In the genomic region with DNA sequence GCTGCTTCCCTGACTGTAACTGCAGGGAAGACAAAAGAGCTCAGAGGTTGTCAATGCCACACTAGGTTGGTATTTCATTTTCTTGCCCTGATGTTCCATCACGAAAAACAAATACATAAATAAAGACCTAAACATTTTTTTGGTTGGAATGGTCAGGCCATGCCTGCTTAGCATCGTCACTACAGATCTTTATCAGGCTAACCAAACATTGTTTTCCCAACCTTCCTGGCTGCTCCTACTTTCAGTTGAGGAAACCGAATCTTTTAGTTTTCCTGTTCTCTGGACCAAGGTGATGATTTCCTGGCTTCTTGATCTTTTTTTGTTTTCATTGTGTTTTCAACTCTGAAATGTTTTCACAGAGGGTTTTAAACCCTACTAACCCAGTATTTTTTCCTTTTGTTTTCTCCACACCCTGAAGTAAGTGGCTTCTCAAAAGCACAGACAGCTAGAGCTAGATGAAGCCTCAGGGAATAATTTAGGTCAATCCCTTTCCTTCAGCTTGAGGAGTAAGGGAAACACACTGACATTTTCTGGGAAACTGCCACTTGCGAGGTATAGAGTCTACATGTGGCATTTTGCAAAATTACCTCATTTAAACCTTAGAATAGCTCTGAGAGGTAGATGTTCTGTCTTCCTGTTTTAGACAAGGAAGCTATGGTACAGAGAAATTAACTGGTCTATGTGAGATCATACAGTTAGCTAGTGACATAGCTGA, we compare ENCODE assay signal across 26 cellular contexts.
DNase-seq lines count a peak whose midpoint lies in the region; ATAC-seq and TF ChIP-seq lines count a peak whose summit lies in the region.
"Had no signal": no experiment of that assay in that cellular context is flagged by ENCODE, and none has a peak within 500 bp of the region (broad histone marks: within the 10 kb centered on the region; RNA-seq: fewer than 3 reads in every experiment).

No MANE protein-coding gene starts in this region.

- DNase-seq in HFFc6 (peak; percentile 24), adipocyte (ENCODE audit: low read depth) (peak; percentile 62), left lung (no peak), stomach (no peak), amygdala (lab: John Stamatoyannopoulos, UW) (no peak), HPDE6-E6E7 (ENCODE audit: extremely low spot score) (no peak), colonic mucosa (no peak), sciatic nerve (ENCODE audit: low spot score) (no peak)
- DNase-seq: activated CD4-positive, alpha-beta T cell treated with anti-CD3 and anti-CD28 coated beads for 1 hour; AML-193; brain microvascular endothelial cell; foreskin melanocyte; midbrain; MM.1S; NCI-H1694 treated with DMSO at 0.1 percent for 48 hours; NCI-H2227 treated with DMSO at 0.1 percent for 48 hours; NCI-H774; Right ventricle myocardium superior; stimulated activated CD4-positive, alpha-beta T cell treated with anti-CD3 and anti-CD28 coated beads, Interleukin-4, amount 100 ng/mL, for 24 hours; upper lobe of left lung had no signal

- ATAC-seq in left lung: peak; percentile 22
- ATAC-seq in sciatic nerve: no peak
- ATAC-seq: activated naive CD4-positive, alpha-beta T cell treated with anti-CD3 and anti-CD28 coated beads, Interleukin-2, amount 50 U/mL, for 72 hours had no signal

- no peaks in the 10 kb centered on the region for H3K9me3 Mint-ChIP-seq in HFFc6
- H3K9me3 Mint-ChIP-seq: activated naive CD4-positive, alpha-beta T cell treated with anti-CD3 and anti-CD28 coated beads, Interleukin-2, amount 50 U/mL, for 72 hours; dendritic cell treated with granulocyte-macrophage colony-stimulating factor and Interleukin-4, amounts not matched to agents 40 ng/mL and 50 ng/mL, for 4 days; stimulated activated naive CD8-positive, alpha-beta T cell treated with anti-CD3 and anti-CD28 coated beads, Interleukin-15, Interleukin-2, amounts not matched to agents 100 ng/mL and 50 ng/mL, for 24 hours had no signal

- H3K27ac ChIP-seq in left lung (peak overlapping the region in 1 of 2 donors; percentile 38), stomach (peak overlapping the region in 3 of 5 donors; percentile 6 to 26 (median 20)), colonic mucosa (no peak overlapping the region)
- H3K27ac ChIP-seq: brain microvascular endothelial cell, epithelial cell of prostate had no signal

- H3K4me1 ChIP-seq in adipocyte (ENCODE audit: control insufficient read depth, insufficient read depth, low read length) (no peaks in the 10 kb centered on the region), left lung (peaks cover 0 to 6% of the 10 kb centered on the region in 2 donors), stomach (peaks cover 4 to 6% (median 5%) of the 10 kb centered on the region in 4 donors), colonic mucosa (no peaks in the 10 kb centered on the region)

- H3K4me3 ChIP-seq in adipocyte (ENCODE audit: low read length): no peak overlapping the region
- H3K4me3 ChIP-seq in left lung: no peak overlapping the region
- H3K4me3 ChIP-seq in stomach: no peak overlapping the region
- H3K4me3 ChIP-seq in colonic mucosa: no peak overlapping the region
- H3K4me3 ChIP-seq: HAP-1, skin epidermis, upper lobe of left lung had no signal

- no peaks in the 10 kb centered on the region for H3K36me3 ChIP-seq in adipocyte (ENCODE audit: control insufficient read depth, insufficient read depth, low read length, severe bottlenecking)
- no peaks in the 10 kb centered on the region for H3K36me3 ChIP-seq in left lung
- H3K36me3 ChIP-seq in stomach: no peaks in the 10 kb centered on the region
- no peaks in the 10 kb centered on the region for H3K36me3 ChIP-seq in colonic mucosa
- H3K36me3 ChIP-seq: brain microvascular endothelial cell, HAP-1, upper lobe of left lung had no signal

- 69 to 79% (median 72%) methylated on average over 4 of the region's 4 CpGs for WGBS in stomach, 5 donors

- intact Hi-C loops in left lung (cut with DNase I) (no loop called here), stomach (cut with DNase I; ENCODE audit: low total_unique reads) (no loop called here), colonic mucosa (cut with DNase I) (no loop called here), sciatic nerve (cut with DNase I) (no loop called here)

- H3K27me3 ChIP-seq in adipocyte (replicated peaks; ENCODE audit: control insufficient read depth, insufficient read depth, low read length) (no peaks in the 10 kb centered on the region), left lung (no peaks in the 10 kb centered on the region), stomach (no peaks in the 10 kb centered on the region), colonic mucosa (no peaks in the 10 kb centered on the region)
- H3K27me3 ChIP-seq: brain microvascular endothelial cell, upper lobe of left lung had no signal

- no peaks in the 10 kb centered on the region; the same call in 1 of the 2 replicates for H3K27me3 Mint-ChIP-seq in HFFc6 (ENCODE audit: insufficient read depth)
- H3K27me3 Mint-ChIP-seq: dendritic cell treated with granulocyte-macrophage colony-stimulating factor and Interleukin-4, amounts not matched to agents 40 ng/mL and 50 ng/mL, for 4 days; stimulated activated naive CD8-positive, alpha-beta T cell treated with anti-CD3 and anti-CD28 coated beads, Interleukin-15, Interleukin-2, amounts not matched to agents 100 ng/mL and 50 ng/mL, for 24 hours had no signal

- H3K9me3 ChIP-seq in adipocyte (ENCODE audit: control insufficient read depth, low read length): no peaks in the 10 kb centered on the region
- H3K9me3 ChIP-seq in left lung: no peaks in the 10 kb centered on the region
- H3K9me3 ChIP-seq in stomach: no peaks in the 10 kb centered on the region
- H3K9me3 ChIP-seq in colonic mucosa: no peaks in the 10 kb centered on the region
- H3K9me3 ChIP-seq: HAP-1, upper lobe of left lung had no signal

- TF ChIP-seq EP300 in stomach (IDR thresholded peaks at IDR 0.05): no peak

- peaks cover 31% of the 10 kb centered on the region for H3K4me1 Mint-ChIP-seq in HFFc6 (ENCODE audit: low read depth)

- no peak overlapping the region for H3K9ac ChIP-seq in adipocyte (ENCODE audit: low read length)
- H3K9ac ChIP-seq in colonic mucosa (ENCODE audit: low read depth in 2 of 2, low read length in 2 of 2): no peak overlapping the region

- H3K4me3 Mint-ChIP-seq in HFFc6: peak overlapping the region; percentile 35; the same call in 1 of the 2 replicates
- H3K4me3 Mint-ChIP-seq: dendritic cell treated with granulocyte-macrophage colony-stimulating factor and Interleukin-4, amounts not matched to agents 40 ng/mL and 50 ng/mL, for 4 days; stimulated activated naive CD8-positive, alpha-beta T cell treated with anti-CD3 and anti-CD28 coated beads, Interleukin-15, Interleukin-2, amounts not matched to agents 100 ng/mL and 50 ng/mL, for 24 hours had no signal

- no peaks in the 10 kb centered on the region; the same call in 1 of the 2 replicates for H3K36me3 Mint-ChIP-seq in HFFc6 (ENCODE audit: low read depth)
- H3K36me3 Mint-ChIP-seq: activated naive CD4-positive, alpha-beta T cell treated with anti-CD3 and anti-CD28 coated beads, Interleukin-2, amount 50 U/mL, for 72 hours had no signal

- no peak for TF ChIP-seq POLR2A in stomach (IDR thresholded peaks at IDR 0.05)

- peak overlapping the region; percentile 54 for H3K27ac Mint-ChIP-seq in HFFc6
- H3K27ac Mint-ChIP-seq: dendritic cell treated with granulocyte-macrophage colony-stimulating factor and Interleukin-4, amounts not matched to agents 40 ng/mL and 50 ng/mL, for 4 days; stimulated activated naive CD8-positive, alpha-beta T cell treated with anti-CD3 and anti-CD28 coated beads, Interleukin-15, Interleukin-2, amounts not matched to agents 100 ng/mL and 50 ng/mL, for 24 hours had no signal

- no peak for TF ChIP-seq CTCF in HFFc6 (IDR thresholded peaks at IDR 0.05)
- no peak for TF ChIP-seq CTCF in left lung (IDR thresholded peaks at IDR 0.05)
- no peak for TF ChIP-seq CTCF in stomach (IDR thresholded peaks at IDR 0.05)
- no peak for TF ChIP-seq CTCF in colonic mucosa (IDR thresholded peaks at IDR 0.05)

Comparison
In these comparisons a context has a peak if more than half of its experiments do, and no peak if none do; other contexts are left out.
1. DNase-seq: peak in HFFc6 (single experiment) and adipocyte (single experiment); none in left lung (0 of 2), stomach (single experiment), amygdala (0 of 56), HPDE6-E6E7 (single experiment), colonic mucosa (single experiment) and sciatic nerve (single experiment).